In the genomic region with DNA sequence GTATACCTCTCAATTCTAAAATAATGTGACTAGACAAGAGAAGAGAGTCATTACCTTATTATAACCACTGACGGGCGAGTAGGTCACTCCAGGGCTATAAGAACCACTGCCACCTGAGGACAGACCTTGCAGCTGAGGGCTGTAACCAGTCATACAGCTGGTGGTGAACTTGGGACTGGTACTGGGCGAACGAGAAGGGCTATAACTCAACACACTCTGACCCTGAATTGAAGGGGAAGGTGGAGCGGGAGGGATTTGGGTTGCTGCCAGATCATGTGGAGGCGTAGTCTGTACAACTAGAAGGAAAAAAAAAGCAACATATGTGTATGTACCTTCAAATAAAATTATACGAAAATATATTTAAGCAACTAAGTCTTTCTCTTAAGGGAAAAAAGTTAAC, we compare ENCODE assay signal across 1 cellular context.
TF ChIP-seq lines count a peak whose summit lies in the region.

No MANE protein-coding gene starts in this region.

TF ChIP-seq in K562, 482 proteins besides CTCF, POLR2A, EP300 and RAD21 (continued from another document and continues in another):
- TF ChIP-seq, protein P1, sequence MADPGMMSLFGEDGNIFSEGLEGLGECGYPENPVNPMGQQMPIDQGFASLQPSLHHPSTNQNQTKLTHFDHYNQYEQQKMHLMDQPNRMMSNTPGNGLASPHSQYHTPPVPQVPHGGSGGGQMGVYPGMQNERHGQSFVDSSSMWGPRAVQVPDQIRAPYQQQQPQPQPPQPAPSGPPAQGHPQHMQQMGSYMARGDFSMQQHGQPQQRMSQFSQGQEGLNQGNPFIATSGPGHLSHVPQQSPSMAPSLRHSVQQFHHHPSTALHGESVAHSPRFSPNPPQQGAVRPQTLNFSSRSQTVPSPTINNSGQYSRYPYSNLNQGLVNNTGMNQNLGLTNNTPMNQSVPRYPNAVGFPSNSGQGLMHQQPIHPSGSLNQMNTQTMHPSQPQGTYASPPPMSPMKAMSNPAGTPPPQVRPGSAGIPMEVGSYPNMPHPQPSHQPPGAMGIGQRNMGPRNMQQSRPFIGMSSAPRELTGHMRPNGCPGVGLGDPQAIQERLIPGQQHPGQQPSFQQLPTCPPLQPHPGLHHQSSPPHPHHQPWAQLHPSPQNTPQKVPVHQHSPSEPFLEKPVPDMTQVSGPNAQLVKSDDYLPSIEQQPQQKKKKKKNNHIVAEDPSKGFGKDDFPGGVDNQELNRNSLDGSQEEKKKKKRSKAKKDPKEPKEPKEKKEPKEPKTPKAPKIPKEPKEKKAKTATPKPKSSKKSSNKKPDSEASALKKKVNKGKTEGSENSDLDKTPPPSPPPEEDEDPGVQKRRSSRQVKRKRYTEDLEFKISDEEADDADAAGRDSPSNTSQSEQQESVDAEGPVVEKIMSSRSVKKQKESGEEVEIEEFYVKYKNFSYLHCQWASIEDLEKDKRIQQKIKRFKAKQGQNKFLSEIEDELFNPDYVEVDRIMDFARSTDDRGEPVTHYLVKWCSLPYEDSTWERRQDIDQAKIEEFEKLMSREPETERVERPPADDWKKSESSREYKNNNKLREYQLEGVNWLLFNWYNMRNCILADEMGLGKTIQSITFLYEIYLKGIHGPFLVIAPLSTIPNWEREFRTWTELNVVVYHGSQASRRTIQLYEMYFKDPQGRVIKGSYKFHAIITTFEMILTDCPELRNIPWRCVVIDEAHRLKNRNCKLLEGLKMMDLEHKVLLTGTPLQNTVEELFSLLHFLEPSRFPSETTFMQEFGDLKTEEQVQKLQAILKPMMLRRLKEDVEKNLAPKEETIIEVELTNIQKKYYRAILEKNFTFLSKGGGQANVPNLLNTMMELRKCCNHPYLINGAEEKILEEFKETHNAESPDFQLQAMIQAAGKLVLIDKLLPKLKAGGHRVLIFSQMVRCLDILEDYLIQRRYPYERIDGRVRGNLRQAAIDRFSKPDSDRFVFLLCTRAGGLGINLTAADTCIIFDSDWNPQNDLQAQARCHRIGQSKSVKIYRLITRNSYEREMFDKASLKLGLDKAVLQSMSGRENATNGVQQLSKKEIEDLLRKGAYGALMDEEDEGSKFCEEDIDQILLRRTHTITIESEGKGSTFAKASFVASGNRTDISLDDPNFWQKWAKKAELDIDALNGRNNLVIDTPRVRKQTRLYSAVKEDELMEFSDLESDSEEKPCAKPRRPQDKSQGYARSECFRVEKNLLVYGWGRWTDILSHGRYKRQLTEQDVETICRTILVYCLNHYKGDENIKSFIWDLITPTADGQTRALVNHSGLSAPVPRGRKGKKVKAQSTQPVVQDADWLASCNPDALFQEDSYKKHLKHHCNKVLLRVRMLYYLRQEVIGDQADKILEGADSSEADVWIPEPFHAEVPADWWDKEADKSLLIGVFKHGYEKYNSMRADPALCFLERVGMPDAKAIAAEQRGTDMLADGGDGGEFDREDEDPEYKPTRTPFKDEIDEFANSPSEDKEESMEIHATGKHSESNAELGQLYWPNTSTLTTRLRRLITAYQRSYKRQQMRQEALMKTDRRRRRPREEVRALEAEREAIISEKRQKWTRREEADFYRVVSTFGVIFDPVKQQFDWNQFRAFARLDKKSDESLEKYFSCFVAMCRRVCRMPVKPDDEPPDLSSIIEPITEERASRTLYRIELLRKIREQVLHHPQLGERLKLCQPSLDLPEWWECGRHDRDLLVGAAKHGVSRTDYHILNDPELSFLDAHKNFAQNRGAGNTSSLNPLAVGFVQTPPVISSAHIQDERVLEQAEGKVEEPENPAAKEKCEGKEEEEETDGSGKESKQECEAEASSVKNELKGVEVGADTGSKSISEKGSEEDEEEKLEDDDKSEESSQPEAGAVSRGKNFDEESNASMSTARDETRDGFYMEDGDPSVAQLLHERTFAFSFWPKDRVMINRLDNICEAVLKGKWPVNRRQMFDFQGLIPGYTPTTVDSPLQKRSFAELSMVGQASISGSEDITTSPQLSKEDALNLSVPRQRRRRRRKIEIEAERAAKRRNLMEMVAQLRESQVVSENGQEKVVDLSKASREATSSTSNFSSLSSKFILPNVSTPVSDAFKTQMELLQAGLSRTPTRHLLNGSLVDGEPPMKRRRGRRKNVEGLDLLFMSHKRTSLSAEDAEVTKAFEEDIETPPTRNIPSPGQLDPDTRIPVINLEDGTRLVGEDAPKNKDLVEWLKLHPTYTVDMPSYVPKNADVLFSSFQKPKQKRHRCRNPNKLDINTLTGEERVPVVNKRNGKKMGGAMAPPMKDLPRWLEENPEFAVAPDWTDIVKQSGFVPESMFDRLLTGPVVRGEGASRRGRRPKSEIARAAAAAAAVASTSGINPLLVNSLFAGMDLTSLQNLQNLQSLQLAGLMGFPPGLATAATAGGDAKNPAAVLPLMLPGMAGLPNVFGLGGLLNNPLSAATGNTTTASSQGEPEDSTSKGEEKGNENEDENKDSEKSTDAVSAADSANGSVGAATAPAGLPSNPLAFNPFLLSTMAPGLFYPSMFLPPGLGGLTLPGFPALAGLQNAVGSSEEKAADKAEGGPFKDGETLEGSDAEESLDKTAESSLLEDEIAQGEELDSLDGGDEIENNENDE (IDR thresholded peaks at IDR 0.05; ENCODE audit: low read depth, low read length): peak; percentile 66
- TF ChIP-seq MAZ (CRISPR knock-in tag; conservative IDR thresholded peaks at IDR 0.05 in 1 of 2, IDR thresholded peaks at IDR 0.05 in 1 of 2): no peak
- peak; percentile 55; the same call in 1 of the 2 replicates for TF ChIP-seq SMARCA4 (IDR thresholded peaks at IDR 0.05)
- no peak for TF ChIP-seq KAT2B (IDR thresholded peaks at IDR 0.05; ENCODE audit: low read depth, low read length)
- TF ChIP-seq, protein P2, sequence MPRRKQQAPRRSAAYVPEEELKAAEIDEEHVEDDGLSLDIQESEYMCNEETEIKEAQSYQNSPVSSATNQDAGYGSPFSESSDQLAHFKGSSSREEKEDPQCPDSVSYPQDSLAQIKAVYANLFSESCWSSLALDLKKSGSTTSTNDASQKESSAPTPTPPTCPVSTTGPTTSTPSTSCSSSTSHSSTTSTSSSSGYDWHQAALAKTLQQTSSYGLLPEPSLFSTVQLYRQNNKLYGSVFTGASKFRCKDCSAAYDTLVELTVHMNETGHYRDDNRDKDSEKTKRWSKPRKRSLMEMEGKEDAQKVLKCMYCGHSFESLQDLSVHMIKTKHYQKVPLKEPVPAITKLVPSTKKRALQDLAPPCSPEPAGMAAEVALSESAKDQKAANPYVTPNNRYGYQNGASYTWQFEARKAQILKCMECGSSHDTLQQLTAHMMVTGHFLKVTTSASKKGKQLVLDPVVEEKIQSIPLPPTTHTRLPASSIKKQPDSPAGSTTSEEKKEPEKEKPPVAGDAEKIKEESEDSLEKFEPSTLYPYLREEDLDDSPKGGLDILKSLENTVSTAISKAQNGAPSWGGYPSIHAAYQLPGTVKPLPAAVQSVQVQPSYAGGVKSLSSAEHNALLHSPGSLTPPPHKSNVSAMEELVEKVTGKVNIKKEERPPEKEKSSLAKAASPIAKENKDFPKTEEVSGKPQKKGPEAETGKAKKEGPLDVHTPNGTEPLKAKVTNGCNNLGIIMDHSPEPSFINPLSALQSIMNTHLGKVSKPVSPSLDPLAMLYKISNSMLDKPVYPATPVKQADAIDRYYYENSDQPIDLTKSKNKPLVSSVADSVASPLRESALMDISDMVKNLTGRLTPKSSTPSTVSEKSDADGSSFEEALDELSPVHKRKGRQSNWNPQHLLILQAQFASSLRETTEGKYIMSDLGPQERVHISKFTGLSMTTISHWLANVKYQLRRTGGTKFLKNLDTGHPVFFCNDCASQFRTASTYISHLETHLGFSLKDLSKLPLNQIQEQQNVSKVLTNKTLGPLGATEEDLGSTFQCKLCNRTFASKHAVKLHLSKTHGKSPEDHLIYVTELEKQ (CRISPR knock-in tag; IDR thresholded peaks at IDR 0.05): no peak
- TF ChIP-seq MECOM (CRISPR knock-in tag; IDR thresholded peaks at IDR 0.05): no peak
- TF ChIP-seq DNMT1 (IDR thresholded peaks at IDR 0.05): no peak
- TF ChIP-seq, protein P3, sequence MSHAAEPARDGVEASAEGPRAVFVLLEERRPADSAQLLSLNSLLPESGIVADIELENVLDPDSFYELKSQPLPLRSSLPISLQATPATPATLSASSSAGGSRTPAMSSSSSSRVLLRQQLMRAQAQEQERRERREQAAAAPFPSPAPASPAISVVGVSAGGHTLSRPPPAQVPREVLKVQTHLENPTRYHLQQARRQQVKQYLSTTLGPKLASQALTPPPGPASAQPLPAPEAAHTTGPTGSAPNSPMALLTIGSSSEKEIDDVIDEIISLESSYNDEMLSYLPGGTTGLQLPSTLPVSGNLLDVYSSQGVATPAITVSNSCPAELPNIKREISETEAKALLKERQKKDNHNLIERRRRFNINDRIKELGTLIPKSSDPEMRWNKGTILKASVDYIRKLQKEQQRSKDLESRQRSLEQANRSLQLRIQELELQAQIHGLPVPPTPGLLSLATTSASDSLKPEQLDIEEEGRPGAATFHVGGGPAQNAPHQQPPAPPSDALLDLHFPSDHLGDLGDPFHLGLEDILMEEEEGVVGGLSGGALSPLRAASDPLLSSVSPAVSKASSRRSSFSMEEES (CRISPR knock-in tag; IDR thresholded peaks at IDR 0.05): no peak
- TF ChIP-seq, protein P4, sequence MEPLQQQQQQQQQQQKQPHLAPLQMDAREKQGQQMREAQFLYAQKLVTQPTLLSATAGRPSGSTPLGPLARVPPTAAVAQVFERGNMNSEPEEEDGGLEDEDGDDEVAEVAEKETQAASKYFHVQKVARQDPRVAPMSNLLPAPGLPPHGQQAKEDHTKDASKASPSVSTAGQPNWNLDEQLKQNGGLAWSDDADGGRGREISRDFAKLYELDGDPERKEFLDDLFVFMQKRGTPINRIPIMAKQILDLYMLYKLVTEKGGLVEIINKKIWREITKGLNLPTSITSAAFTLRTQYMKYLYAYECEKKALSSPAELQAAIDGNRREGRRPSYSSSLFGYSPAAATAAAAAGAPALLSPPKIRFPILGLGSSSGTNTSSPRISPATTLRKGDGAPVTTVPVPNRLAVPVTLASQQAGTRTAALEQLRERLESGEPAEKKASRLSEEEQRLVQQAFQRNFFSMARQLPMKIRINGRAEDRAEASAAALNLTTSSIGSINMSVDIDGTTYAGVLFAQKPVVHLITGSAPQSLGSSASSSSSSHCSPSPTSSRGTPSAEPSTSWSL (CRISPR knock-in tag; IDR thresholded peaks at IDR 0.05; ENCODE audit: borderline replicate concordance): no peak
- TF ChIP-seq, protein P5, sequence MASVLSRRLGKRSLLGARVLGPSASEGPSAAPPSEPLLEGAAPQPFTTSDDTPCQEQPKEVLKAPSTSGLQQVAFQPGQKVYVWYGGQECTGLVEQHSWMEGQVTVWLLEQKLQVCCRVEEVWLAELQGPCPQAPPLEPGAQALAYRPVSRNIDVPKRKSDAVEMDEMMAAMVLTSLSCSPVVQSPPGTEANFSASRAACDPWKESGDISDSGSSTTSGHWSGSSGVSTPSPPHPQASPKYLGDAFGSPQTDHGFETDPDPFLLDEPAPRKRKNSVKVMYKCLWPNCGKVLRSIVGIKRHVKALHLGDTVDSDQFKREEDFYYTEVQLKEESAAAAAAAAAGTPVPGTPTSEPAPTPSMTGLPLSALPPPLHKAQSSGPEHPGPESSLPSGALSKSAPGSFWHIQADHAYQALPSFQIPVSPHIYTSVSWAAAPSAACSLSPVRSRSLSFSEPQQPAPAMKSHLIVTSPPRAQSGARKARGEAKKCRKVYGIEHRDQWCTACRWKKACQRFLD (CRISPR knock-in tag; IDR thresholded peaks at IDR 0.05): no peak
- TF ChIP-seq ZNF175 (CRISPR knock-in tag; IDR thresholded peaks at IDR 0.05; ENCODE audit: low read depth): no peak
- TF ChIP-seq DIDO1 (tag; IDR thresholded peaks at IDR 0.05; ENCODE audit: low read depth): no peak
- TF ChIP-seq NCOA2 (IDR thresholded peaks at IDR 0.05; ENCODE audit: partially characterized antibody in 2 of 2): no peak
- no peak; the same call in 1 of the 2 replicates for TF ChIP-seq ZZZ3 (IDR thresholded peaks at IDR 0.05)
- TF ChIP-seq SMAD1 (IDR thresholded peaks at IDR 0.05; ENCODE audit: low read depth, low read length, partially characterized antibody): peak; percentile 60
- TF ChIP-seq MAFF (IDR thresholded peaks at IDR 0.05; ENCODE audit: low read length): no peak
- TF ChIP-seq TBP (optimal IDR thresholded peaks at IDR 0.05; ENCODE audit: low read depth, low read length): no peak
- peak; percentile 93 for TF ChIP-seq MEIS2 (IDR thresholded peaks at IDR 0.05; ENCODE audit: partially characterized antibody)
- TF ChIP-seq TAF9B (IDR thresholded peaks at IDR 0.05; ENCODE audit: partially characterized antibody): no peak
- TF ChIP-seq ZBTB1 (CRISPR knock-in tag; IDR thresholded peaks at IDR 0.05; ENCODE audit: borderline replicate concordance, low read depth): no peak
- TF ChIP-seq HEY1 (CRISPR knock-in tag; IDR thresholded peaks at IDR 0.05; ENCODE audit: borderline replicate concordance): no peak
- no peak for TF ChIP-seq ATF1 (CRISPR knock-in tag; IDR thresholded peaks at IDR 0.05)
- TF ChIP-seq ATF1 (tag; IDR thresholded peaks at IDR 0.05): no peak
- no peak for TF ChIP-seq DACH1 (IDR thresholded peaks at IDR 0.05; ENCODE audit: partially characterized antibody)
- no peak for TF ChIP-seq KHSRP (IDR thresholded peaks at IDR 0.05)
- TF ChIP-seq, protein P6, sequence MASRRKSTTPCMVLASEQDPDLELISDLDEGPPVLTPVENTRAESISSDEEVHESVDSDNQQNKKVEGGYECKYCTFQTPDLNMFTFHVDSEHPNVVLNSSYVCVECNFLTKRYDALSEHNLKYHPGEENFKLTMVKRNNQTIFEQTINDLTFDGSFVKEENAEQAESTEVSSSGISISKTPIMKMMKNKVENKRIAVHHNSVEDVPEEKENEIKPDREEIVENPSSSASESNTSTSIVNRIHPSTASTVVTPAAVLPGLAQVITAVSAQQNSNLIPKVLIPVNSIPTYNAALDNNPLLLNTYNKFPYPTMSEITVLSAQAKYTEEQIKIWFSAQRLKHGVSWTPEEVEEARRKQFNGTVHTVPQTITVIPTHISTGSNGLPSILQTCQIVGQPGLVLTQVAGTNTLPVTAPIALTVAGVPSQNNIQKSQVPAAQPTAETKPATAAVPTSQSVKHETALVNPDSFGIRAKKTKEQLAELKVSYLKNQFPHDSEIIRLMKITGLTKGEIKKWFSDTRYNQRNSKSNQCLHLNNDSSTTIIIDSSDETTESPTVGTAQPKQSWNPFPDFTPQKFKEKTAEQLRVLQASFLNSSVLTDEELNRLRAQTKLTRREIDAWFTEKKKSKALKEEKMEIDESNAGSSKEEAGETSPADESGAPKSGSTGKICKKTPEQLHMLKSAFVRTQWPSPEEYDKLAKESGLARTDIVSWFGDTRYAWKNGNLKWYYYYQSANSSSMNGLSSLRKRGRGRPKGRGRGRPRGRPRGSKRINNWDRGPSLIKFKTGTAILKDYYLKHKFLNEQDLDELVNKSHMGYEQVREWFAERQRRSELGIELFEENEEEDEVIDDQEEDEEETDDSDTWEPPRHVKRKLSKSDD (conservative IDR thresholded peaks at IDR 0.05; ENCODE audit: low read length): no peak
- TF ChIP-seq KAT8 (IDR thresholded peaks at IDR 0.05; ENCODE audit: low read depth): no peak
- TF ChIP-seq RCOR1 (IDR thresholded peaks at IDR 0.05; ENCODE audit: borderline replicate concordance in 1 of 2, low read depth in 2 of 2, low read length in 2 of 2): 0 out of 4 replicates have a peak, but pooled peaks of 1 of the 2 experiments have one; percentile 12
- TF ChIP-seq, protein P7, sequence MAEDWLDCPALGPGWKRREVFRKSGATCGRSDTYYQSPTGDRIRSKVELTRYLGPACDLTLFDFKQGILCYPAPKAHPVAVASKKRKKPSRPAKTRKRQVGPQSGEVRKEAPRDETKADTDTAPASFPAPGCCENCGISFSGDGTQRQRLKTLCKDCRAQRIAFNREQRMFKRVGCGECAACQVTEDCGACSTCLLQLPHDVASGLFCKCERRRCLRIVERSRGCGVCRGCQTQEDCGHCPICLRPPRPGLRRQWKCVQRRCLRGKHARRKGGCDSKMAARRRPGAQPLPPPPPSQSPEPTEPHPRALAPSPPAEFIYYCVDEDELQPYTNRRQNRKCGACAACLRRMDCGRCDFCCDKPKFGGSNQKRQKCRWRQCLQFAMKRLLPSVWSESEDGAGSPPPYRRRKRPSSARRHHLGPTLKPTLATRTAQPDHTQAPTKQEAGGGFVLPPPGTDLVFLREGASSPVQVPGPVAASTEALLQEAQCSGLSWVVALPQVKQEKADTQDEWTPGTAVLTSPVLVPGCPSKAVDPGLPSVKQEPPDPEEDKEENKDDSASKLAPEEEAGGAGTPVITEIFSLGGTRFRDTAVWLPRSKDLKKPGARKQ (CRISPR knock-in tag; IDR thresholded peaks at IDR 0.05): no peak
